Comparison of ENCODE assay signal across 15 cellular contexts in the genomic region with DNA sequence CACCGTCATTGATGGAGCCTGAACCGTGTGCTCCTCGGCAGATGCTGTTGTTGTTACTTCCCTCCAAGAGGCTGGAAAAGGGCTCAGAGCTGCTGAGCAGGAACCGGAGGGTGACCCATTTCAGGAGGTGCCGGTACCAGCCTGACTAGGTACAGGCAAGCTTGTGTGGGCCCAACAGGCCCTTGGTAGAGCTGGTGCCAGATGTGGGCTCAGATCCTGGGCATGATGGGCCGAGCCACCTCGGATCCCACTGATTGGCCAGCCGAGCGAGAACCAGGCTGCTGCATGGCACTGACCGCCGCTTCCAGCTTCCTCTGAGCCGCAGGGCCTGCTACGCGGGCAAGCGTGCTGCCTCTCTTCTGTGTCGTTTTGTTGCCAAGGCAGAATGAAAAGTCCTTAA. TPM values are rescaled to one million over a fixed set of nuclear protein-coding genes. Genes with fewer than 3 reads are reported as not detected.
DNase-seq lines count a peak whose midpoint lies in the region; ATAC-seq, FAIRE-seq and TF ChIP-seq lines count a peak whose summit lies in the region.
"Had no signal": no experiment of that assay in that cellular context is flagged by ENCODE, and none has a peak within 500 bp of the region (broad histone marks: within the 10 kb centered on the region; RNA-seq: fewer than 3 reads in every experiment).

No MANE protein-coding gene starts in this region.

- H4K20me1 ChIP-seq in OCI-LY7 (ENCODE audit: insufficient read depth, low read length) (no peaks in the 10 kb centered on the region), endothelial cell of umbilical vein (replicated peaks; ENCODE audit: control insufficient read depth, extremely low read depth, insufficient read depth, low read length) (no peaks in the 10 kb centered on the region)

- H3K9me1 ChIP-seq in endothelial cell of umbilical vein (replicated peaks; ENCODE audit: control insufficient read depth, extremely low read depth, insufficient read depth, low read length) = no peaks in the 10 kb centered on the region

- H3K4me1 ChIP-seq in OCI-LY7 (ENCODE audit: insufficient read depth, low read length, poor library complexity, severe bottlenecking) (peaks cover 30% of the 10 kb centered on the region), endothelial cell of umbilical vein (ENCODE audit: control insufficient read depth, extremely low read depth, insufficient read depth, low read length) (peaks cover 17% of the 10 kb centered on the region), stomach (peaks cover 42 to 70% (median 55%) of the 10 kb centered on the region in 4 donors)
- H3K4me1 ChIP-seq: SJCRH30 had no signal

- FAIRE-seq in endothelial cell of umbilical vein (lab: Jason Lieb, UNC) = no peak
- FAIRE-seq: urothelium cell line had no signal

- no peak for TF ChIP-seq CTCF in OCI-LY7 (conservative IDR thresholded peaks at IDR 0.05; ENCODE audit: low read length)
- TF ChIP-seq CTCF in endothelial cell of umbilical vein (IDR thresholded peaks at IDR 0.05; ENCODE audit: extremely low read depth in 1 of 2, insufficient read depth in 1 of 2, low read depth in 1 of 2, low read length in 2 of 2) = no peak
- TF ChIP-seq CTCF in stomach (IDR thresholded peaks at IDR 0.05) = no peak

- no peak for TF ChIP-seq EP300 in stomach (IDR thresholded peaks at IDR 0.05)

- H3K9me2 ChIP-seq in OCI-LY7 (ENCODE audit: insufficient read depth, low read length) = no peaks in the 10 kb centered on the region

- CTCF ChIA-PET in OCI-LY7 (lab: Charles Lee; ENCODE audit: unreplicated experiment) (no interaction called here), endothelial cell of umbilical vein (lab: Charles Lee) (interaction anchor here (0.9 kb wide), 1 partner anchor 166 kb away, joined by 3 read pairs; no protein-coding TSS in a partner anchor)

- peak; percentile 47 for DNase-seq in activated effector memory CD4-positive, alpha-beta T cell treated with anti-CD3 and anti-CD28 coated beads, Interleukin-2, amount 50 U/mL, for 16 hours
- no peak for DNase-seq in activated effector memory CD4-positive, alpha-beta T cell treated with Interleukin-2 at 50 U/mL for 16 hours
- no peak for DNase-seq in OCI-LY7 (ENCODE audit: low spot score)
- no peak for DNase-seq in endothelial cell of umbilical vein (ENCODE audit: low read depth, low spot score)
- peak; percentile 24 for DNase-seq in stomach
- no peak for DNase-seq in EL
- DNase-seq: DMS79, Karpas-422, NCI-H2081, NCI-H82, SJCRH30 had no signal

- H3K27me3 ChIP-seq in endothelial cell of umbilical vein (ENCODE audit: control insufficient read depth in 2 of 2, insufficient read depth in 2 of 2, low read length in 2 of 2) (no peaks in the 10 kb centered on the region), stomach (no peaks in the 10 kb centered on the region)
- H3K27me3 ChIP-seq: SJCRH30 had no signal

- H3K4me2 ChIP-seq in OCI-LY7 (ENCODE audit: low read length) (no peak overlapping the region), endothelial cell of umbilical vein (ENCODE audit: insufficient read depth, low read length) (no peak overlapping the region)

- no peaks in the 10 kb centered on the region for H3K79me2 ChIP-seq in OCI-LY7 (ENCODE audit: insufficient read depth, low read depth, low read length)
- peaks cover 18% of the 10 kb centered on the region for H3K79me2 ChIP-seq in endothelial cell of umbilical vein (ENCODE audit: control insufficient read depth, insufficient read depth, low read length)

- 85 to 92% (median 86%) methylated on average over 12 to 16 of the region's 16 CpGs for WGBS in stomach, 5 donors

- H3K36me3 ChIP-seq in OCI-LY7 (ENCODE audit: insufficient read depth, low read length) = peaks cover 30% of the 10 kb centered on the region
- peaks cover 9 to 47% of the 10 kb centered on the region in 2 experiments for H3K36me3 ChIP-seq in endothelial cell of umbilical vein (ENCODE audit: control insufficient read depth in 2 of 2, extremely low read depth in 1 of 2, insufficient read depth in 2 of 2, low read length in 2 of 2)
- peaks cover 55 to 80% (median 76%) of the 10 kb centered on the region in 4 donors for H3K36me3 ChIP-seq in stomach

- H3K27ac ChIP-seq in OCI-LY7 (ENCODE audit: low read depth, low read length, poor library complexity, severe bottlenecking) (no peak overlapping the region), endothelial cell of umbilical vein (ENCODE audit: insufficient read depth, low read depth, low read length) (no peak overlapping the region), stomach (peak overlapping the region in 4 of 5 donors; percentile 94 to 99 (median 96))
- H3K27ac ChIP-seq: SJCRH30 had no signal

- TF ChIP-seq POLR2A in endothelial cell of umbilical vein (IDR thresholded peaks at IDR 0.05; ENCODE audit: low read depth, low read length) = no peak
- no peak for TF ChIP-seq POLR2A in stomach (IDR thresholded peaks at IDR 0.05)

- H3K4me3 ChIP-seq in OCI-LY7 (ENCODE audit: low read depth, low read length, poor library complexity, severe bottlenecking) (no peak overlapping the region), endothelial cell of umbilical vein (replicated peaks in 1 of 3; ENCODE audit: insufficient read depth in 1 of 3, low read depth in 1 of 3, low read length in 3 of 3) (no peak overlapping the region), stomach (no peak overlapping the region)
- H3K4me3 ChIP-seq: lung, SJCRH30 had no signal

- intact Hi-C loops in OCI-LY7 (cut with micrococcal nuclease; ENCODE audit: unreplicated experiment) (no loop called here), endothelial cell of umbilical vein (cut with micrococcal nuclease) (no loop called here), stomach (cut with DNase I; ENCODE audit: low total_unique reads) (no loop called here)

- POLR2A ChIA-PET in OCI-LY7 (lab: Charles Lee) (interaction anchor here (1.0 kb wide), 1 partner anchor 145 kb away, joined by 3 read pairs; no protein-coding TSS in a partner anchor), endothelial cell of umbilical vein (lab: Charles Lee) (no interaction called here)

- BruUV-seq in OCI-LY7 (replicated peaks; lab: Mats Ljungman, UMichigan) (TSS peak; percentile 82), endothelial cell of umbilical vein (replicated peaks; lab: Mats Ljungman, UMichigan) (TSS peak; percentile 64)

- H3K9ac ChIP-seq in endothelial cell of umbilical vein (replicated peaks; ENCODE audit: extremely low read depth, insufficient read depth, low read length) = no peak overlapping the region

- ATAC-seq in HG03521 (IDR thresholded peaks at IDR 0.05; ENCODE audit: unreplicated experiment) (no peak), HG03354 (IDR thresholded peaks at IDR 0.05; ENCODE audit: poor library complexity, severe bottlenecking, unreplicated experiment) (no peak)

- no peaks in the 10 kb centered on the region for H3K9me3 ChIP-seq in OCI-LY7 (ENCODE audit: low read length)
- no peaks in the 10 kb centered on the region for H3K9me3 ChIP-seq in endothelial cell of umbilical vein (replicated peaks; ENCODE audit: control insufficient read depth, insufficient read depth, low read length)
- H3K9me3 ChIP-seq in stomach = no peaks in the 10 kb centered on the region
- H3K9me3 ChIP-seq: SJCRH30 had no signal

- dilution Hi-C loops in endothelial cell of umbilical vein (cut with MboI; ENCODE audit: extremely low pct_ligation_motif_present, low sequenced_read_pairs) = no loop called here

- H2AFZ ChIP-seq in OCI-LY7 (ENCODE audit: low read length) (no peak overlapping the region), endothelial cell of umbilical vein (ENCODE audit: low read depth, low read length) (no peak overlapping the region)

TF ChIP-seq in endothelial cell of umbilical vein, 7 proteins besides CTCF, POLR2A, EP300 and RAD21:
- no peak for TF ChIP-seq MYC (IDR thresholded peaks at IDR 0.05; ENCODE audit: low read depth, low read length)
- no peak for TF ChIP-seq FOS (IDR thresholded peaks at IDR 0.05; ENCODE audit: borderline replicate concordance, insufficient read depth, low read length)
- no peak for TF ChIP-seq GATA2 (IDR thresholded peaks at IDR 0.05; ENCODE audit: insufficient read depth, insufficient read length, low read depth, low read length)
- TF ChIP-seq POLR2AphosphoS5 (IDR thresholded peaks at IDR 0.05; ENCODE audit: insufficient read depth, low read depth, low read length) = no peak
- no peak for TF ChIP-seq EZH2 (IDR thresholded peaks at IDR 0.05; ENCODE audit: borderline replicate concordance, low read depth, low read length, severe bottlenecking)
- TF ChIP-seq, protein P1, sequence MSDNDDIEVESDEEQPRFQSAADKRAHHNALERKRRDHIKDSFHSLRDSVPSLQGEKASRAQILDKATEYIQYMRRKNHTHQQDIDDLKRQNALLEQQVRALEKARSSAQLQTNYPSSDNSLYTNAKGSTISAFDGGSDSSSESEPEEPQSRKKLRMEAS (IDR thresholded peaks at IDR 0.05; ENCODE audit: insufficient read depth, insufficient read length) = no peak
- no peak for TF ChIP-seq JUN (IDR thresholded peaks at IDR 0.05; ENCODE audit: borderline replicate concordance, insufficient read depth, insufficient read length, low read depth)

RNA-seq across cellular contexts. Expression of a gene that starts 33.7 kb away (rescaled TPM):
- total RNA-seq in OCI-LY7 (2014; rRNA removed; shearing (Covaris generic)) = 31.7 and 35.9 TPM in 2 replicates
- 56.7 and 66.2 TPM in 2 replicates for total RNA-seq in OCI-LY7 (2022)
- total RNA-seq in endothelial cell of umbilical vein = 40.3 and 45.2 TPM in 2 replicates
- 7.1 and 9.5 TPM in 2 replicates for polyA plus RNA-seq in endothelial cell of umbilical vein
- 12.1 and 14.3 TPM in 2 replicates for polyA plus RNA-seq in endothelial cell of umbilical vein (2011; cell fraction: cytosol; rRNA removed)
- 20.1 and 28.5 TPM in 2 replicates for polyA plus RNA-seq in endothelial cell of umbilical vein (2011; cell fraction: nucleus; rRNA removed)
- 31.7 and 40.3 TPM in 2 replicates for polyA plus RNA-seq in endothelial cell of umbilical vein (2012)
- polyA minus RNA-seq in endothelial cell of umbilical vein = 10.6 and 12.6 TPM in 2 replicates
- polyA minus RNA-seq in endothelial cell of umbilical vein (2011; cell fraction: cytosol; rRNA and poly(A)+ RNA removed) = 13.4 TPM
- 8.8 and 9.5 TPM in 2 replicates for polyA minus RNA-seq in endothelial cell of umbilical vein (2011; cell fraction: nucleus; rRNA and poly(A)+ RNA removed)
- 10 to 100 TPM; 11.7 to 68.7 (median 18.7) TPM for total RNA-seq in stomach
- polyA plus RNA-seq in stomach = 10 to 100 TPM; 12.7 to 18.6 (median 17.6) TPM

RNA-seq across cellular contexts. Expression of a gene that starts 33.9 kb away (rescaled TPM):
- 5.3 and 6.5 TPM in 2 replicates for total RNA-seq in OCI-LY7 (2014; rRNA removed; shearing (Covaris generic))
- total RNA-seq in OCI-LY7 (2022) (8.9 and 9.1 TPM in 2 replicates), endothelial cell of umbilical vein (5.9 and 6.3 TPM in 2 replicates), stomach (10 to 100 TPM in 1 of 5 donors, 1 to 10 TPM in 3, under 1 TPM in 1; 0.58 to 11.9 (median 4.6) TPM)
- polyA plus RNA-seq in endothelial cell of umbilical vein (3.1 and 3.2 TPM in 2 replicates), stomach (1 to 10 TPM; 2.8 to 6.6 (median 5.5) TPM)
- 3.3 and 3.5 TPM in 2 replicates for polyA plus RNA-seq in endothelial cell of umbilical vein (2011; cell fraction: cytosol; rRNA removed)
- 3.2 and 3.9 TPM in 2 replicates for polyA plus RNA-seq in endothelial cell of umbilical vein (2011; cell fraction: nucleus; rRNA removed)
- polyA plus RNA-seq in endothelial cell of umbilical vein (2012) = 3.7 and 4.6 TPM in 2 replicates
- polyA minus RNA-seq in endothelial cell of umbilical vein = 3.3 and 4.4 TPM in 2 replicates
- polyA minus RNA-seq in endothelial cell of umbilical vein (2011; cell fraction: cytosol; rRNA and poly(A)+ RNA removed) = 1.2 TPM
- polyA minus RNA-seq in endothelial cell of umbilical vein (2011; cell fraction: nucleus; rRNA and poly(A)+ RNA removed) = 2.0 and 2.6 TPM in 2 replicates

Comparison
In these comparisons a context has a peak if more than half of its experiments do, and no peak if none do; other contexts are left out.
1. DNase-seq: peak in activated effector memory CD4-positive, alpha-beta T cell treated with anti-CD3 and anti-CD28 coated beads, Interleukin-2, amount 50 U/mL, for 16 hours (single experiment) and stomach (single experiment); none in activated effector memory CD4-positive, alpha-beta T cell treated with Interleukin-2 at 50 U/mL for 16 hours (single experiment), OCI-LY7 (single experiment), endothelial cell of umbilical vein (single experiment) and EL (single experiment).
2. H3K27ac ChIP-seq: peak in stomach (4 of 5); none in OCI-LY7 (single experiment) and endothelial cell of umbilical vein (single experiment).